Comparison of ENCODE assay signal across 23 cellular contexts in the genomic region with DNA sequence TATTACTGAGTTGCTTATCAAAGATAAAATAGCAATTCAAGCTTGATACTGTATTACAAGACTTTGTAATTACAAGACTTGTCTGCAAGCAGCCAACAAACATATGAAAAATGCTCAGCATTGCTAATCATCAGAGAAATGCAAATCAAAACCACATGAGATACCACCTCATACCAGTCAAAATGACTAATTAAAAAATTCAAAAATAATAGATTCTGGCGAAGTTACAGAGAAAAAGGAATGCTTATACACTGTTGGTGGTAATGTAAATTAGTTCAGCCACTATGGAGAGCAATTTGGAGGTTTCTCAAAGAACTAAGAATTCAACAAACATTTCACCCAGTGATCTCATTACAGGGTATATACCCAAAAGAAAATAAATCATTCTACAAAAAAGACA.
DNase-seq lines count a peak whose midpoint lies in the region; ATAC-seq and TF ChIP-seq lines count a peak whose summit lies in the region.
"Had no signal": no experiment of that assay in that cellular context is flagged by ENCODE, and none has a peak within 500 bp of the region (broad histone marks: within the 10 kb centered on the region; RNA-seq: fewer than 3 reads in every experiment).

No MANE protein-coding gene starts in this region.

- H3K27me3 ChIP-seq in KMS-11 (ENCODE audit: insufficient read depth, low read depth) (no peaks in the 10 kb centered on the region), osteoblast (ENCODE audit: insufficient read depth, low read length) (no peaks in the 10 kb centered on the region)
- H3K27me3 ChIP-seq: MG63 had no signal

- no peaks in the 10 kb centered on the region for H3K9me3 ChIP-seq in osteoblast (ENCODE audit: low read depth, low read length)

- H3K36me3 ChIP-seq in KMS-11 (ENCODE audit: insufficient read depth) (no peaks in the 10 kb centered on the region), osteoblast (ENCODE audit: insufficient read depth, low read length) (peaks cover 40% of the 10 kb centered on the region)
- H3K36me3 ChIP-seq: MG63 had no signal

- H3K4me1 ChIP-seq in KMS-11 (ENCODE audit: low read depth, poor library complexity, severe bottlenecking) (peaks cover 30% of the 10 kb centered on the region), osteoblast (ENCODE audit: insufficient read depth, low read length) (peaks cover 21% of the 10 kb centered on the region)

- peak overlapping the region; percentile 31; the same call in 1 of the 2 replicates for H3K4me2 ChIP-seq in KMS-11
- H3K4me2 ChIP-seq in osteoblast (ENCODE audit: insufficient read depth, low read length): no peak overlapping the region
- H3K4me2 ChIP-seq: SK-N-SH had no signal

- H4K20me1 ChIP-seq in KMS-11 (ENCODE audit: insufficient read depth): no peaks in the 10 kb centered on the region
- H4K20me1 ChIP-seq in osteoblast (ENCODE audit: insufficient read depth, low read length): no peaks in the 10 kb centered on the region

- no peak overlapping the region for H3K9ac ChIP-seq in KMS-11
- H3K9ac ChIP-seq: SK-N-SH had no signal

- TF ChIP-seq CTCF in KMS-11 (conservative IDR thresholded peaks at IDR 0.05; ENCODE audit: low read depth, low read length) (no peak), osteoblast (IDR thresholded peaks at IDR 0.05; ENCODE audit: extremely low read depth, low read depth, low read length) (no peak)

- H2AFZ ChIP-seq in KMS-11 (ENCODE audit: low read depth) (no peak overlapping the region), osteoblast (ENCODE audit: low read length) (no peak overlapping the region)

- H3K27ac ChIP-seq in KMS-11 (no peak overlapping the region), osteoblast (ENCODE audit: low read depth, low read length) (peak overlapping the region; percentile 35)

- H3K79me2 ChIP-seq in KMS-11 (ENCODE audit: insufficient read depth, low read depth) (no peaks in the 10 kb centered on the region), osteoblast (ENCODE audit: insufficient read depth, low read length) (peaks cover 36% of the 10 kb centered on the region)

- DNase-seq in ELR (ENCODE audit: low read depth) (peak; percentile 35), astrocyte of the hippocampus (ENCODE audit: low read depth, low spot score) (peak; percentile 77), osteoblast (ENCODE audit: insufficient read length, low spot score, missing footprints) (no peak), NCI-H1092 (lab: John Stamatoyannopoulos, UW) (no peak), NCI-H2196 treated with DMSO at 0.1 percent for 48 hours (lab: John Stamatoyannopoulos, UW; ENCODE audit: unreplicated experiment) (no peak), left cardiac atrium (no peak)
- DNase-seq: ACHN, COR-L47, DMS 273 treated with DMSO at 0.1 percent for 48 hours, DND-41, GOT3, Karpas-422, MG63, NCI-H1048, NCI-H1436 treated with DMSO at 0.1 percent for 48 hours, NCI-H2029 treated with DMSO at 0.1 percent for 48 hours, NCI-H524, NCI-H82, RPMI8226, SHP77 treated with DMSO at 0.1 percent for 48 hours, SK-N-SH had no signal

- H3K4me3 ChIP-seq in KMS-11 (IDR thresholded peaks at IDR 0.05; ENCODE audit: insufficient read depth, low read depth, low read length): no peak overlapping the region
- no peak overlapping the region for H3K4me3 ChIP-seq in osteoblast (ENCODE audit: insufficient read depth, low read length)
- H3K4me3 ChIP-seq: MG63 had no signal

- intact Hi-C loops in left cardiac atrium (cut with DNase I): no loop called here

- ATAC-seq in HG03520 (IDR thresholded peaks at IDR 0.05; ENCODE audit: unreplicated experiment) (no peak), left cardiac atrium (no peak)

Comparison
In these comparisons a context has a peak if more than half of its experiments do, and no peak if none do; other contexts are left out.
1. DNase-seq: peak in ELR (single experiment) and astrocyte of the hippocampus (single experiment); none in osteoblast (single experiment), NCI-H1092 (single experiment), NCI-H2196 treated with DMSO at 0.1 percent for 48 hours (single experiment) and left cardiac atrium (single experiment).